Comparison of ENCODE assay signal across 14 cellular contexts in genomic region chr17:76956846-76957540, GRCh38.
DNase-seq lines count a peak whose midpoint lies in the region; ATAC-seq, FAIRE-seq and TF ChIP-seq lines count a peak whose summit lies in the region.
"Had no signal": no experiment of that assay in that cellular context is flagged by ENCODE, and none has a peak within 500 bp of the region (broad histone marks: within the 10 kb centered on the region; RNA-seq: fewer than 3 reads in every experiment).

No MANE protein-coding gene starts in this region.

- no peak overlapping the region for H3K4me3 ChIP-seq in GM23338
- H3K4me3 ChIP-seq in WERI-Rb-1 (ENCODE audit: low read depth, low read length): no peak overlapping the region
- no peak overlapping the region for H3K4me3 ChIP-seq in kidney (ENCODE audit: low read length in 2 of 2)

- no peak overlapping the region for H3K9ac ChIP-seq in kidney (ENCODE audit: low read length in 2 of 2)
- H3K9ac ChIP-seq: KMS-11, SK-N-SH had no signal

- H3K9me3 ChIP-seq in WERI-Rb-1 (ENCODE audit: severe bottlenecking) (no peaks in the 10 kb centered on the region), kidney (ENCODE audit: control insufficient read depth in 1 of 2, low read length in 2 of 2) (no peaks in the 10 kb centered on the region)
- H3K9me3 ChIP-seq: SK-N-SH had no signal

- peaks cover 14% of the 10 kb centered on the region for H3K4me1 ChIP-seq in GM23338 (ENCODE audit: insufficient read depth)
- no peaks in the 10 kb centered on the region for H3K4me1 ChIP-seq in kidney (ENCODE audit: control insufficient read depth in 1 of 2, insufficient read depth in 1 of 2, low read depth in 1 of 2, low read length in 2 of 2)

- H3K36me3 ChIP-seq in GM23338 (ENCODE audit: insufficient read depth) (no peaks in the 10 kb centered on the region), WERI-Rb-1 (no peaks in the 10 kb centered on the region), kidney (ENCODE audit: control insufficient read depth in 1 of 2, insufficient read depth in 2 of 2, low read length in 2 of 2) (no peaks in the 10 kb centered on the region)

- H3F3A ChIP-seq in GM23338 (replicated peaks; ENCODE audit: low read depth): peaks cover 6% of the 10 kb centered on the region; the same call in 1 of the 2 replicates

- intact Hi-C loops in kidney (cut with DNase I): no loop called here

- DNase-seq in GM23338 (ENCODE audit: low spot score): no peak
- no peak for DNase-seq in WERI-Rb-1
- DNase-seq in kidney: peak; percentile 48
- no peak for DNase-seq in DMS53 treated with DMSO at 0.1 percent for 48 hours (lab: John Stamatoyannopoulos, UW; ENCODE audit: unreplicated experiment)
- DNase-seq in T-helper 9 cell: no peak
- DNase-seq: CD4-positive, CD25-positive, alpha-beta regulatory T cell; NCI-H1092; NCI-H146; NCI-H2081; NCI-H524; SK-N-SH had no signal

- peaks cover 23% of the 10 kb centered on the region for H3K4me1 Mint-ChIP-seq in GM23338
- H3K4me1 Mint-ChIP-seq in stimulated activated memory B cell treated with anti-CD40 and anti-IgM and Interleukin-4, amounts not matched to agents 10 μg/mL and 1 μg/mL and 100 μg/mL, for 72 hours: peaks cover 39% of the 10 kb centered on the region
- H3K4me1 Mint-ChIP-seq: CD4-positive, CD25-positive, alpha-beta regulatory T cell had no signal

- H3K27ac Mint-ChIP-seq in GM23338: no peak overlapping the region
- peak overlapping the region; percentile 81 for H3K27ac Mint-ChIP-seq in stimulated activated memory B cell treated with anti-CD40 and anti-IgM and Interleukin-4, amounts not matched to agents 10 μg/mL and 1 μg/mL and 100 μg/mL, for 72 hours
- H3K27ac Mint-ChIP-seq: CD4-positive, CD25-positive, alpha-beta regulatory T cell had no signal

- peak overlapping the region; percentile 60; the same call in 1 of the 2 replicates for H3K4me2 ChIP-seq in GM23338
- H3K4me2 ChIP-seq: KMS-11 had no signal

- peak; percentile 34 for ATAC-seq in GM23338
- no peak for ATAC-seq in stimulated activated memory B cell treated with anti-CD40 and anti-IgM and Interleukin-4, amounts not matched to agents 10 μg/mL and 1 μg/mL and 100 μg/mL, for 72 hours
- no peak for ATAC-seq in GM19395 (IDR thresholded peaks at IDR 0.05; ENCODE audit: unreplicated experiment)

- no peak for TF ChIP-seq CTCF in GM23338 (conservative IDR thresholded peaks at IDR 0.05; ENCODE audit: low read depth in 2 of 2)
- no peak for TF ChIP-seq CTCF in WERI-Rb-1 (IDR thresholded peaks at IDR 0.05; ENCODE audit: low read depth, low read length)
- no peak for TF ChIP-seq CTCF in kidney (IDR thresholded peaks at IDR 0.05; ENCODE audit: borderline replicate concordance, extremely low read depth, insufficient read depth)

- H3K9me3 Mint-ChIP-seq in GM23338: peaks cover 5% of the 10 kb centered on the region; the same call in 1 of the 3 replicates
- no peaks in the 10 kb centered on the region for H3K9me3 Mint-ChIP-seq in stimulated activated memory B cell treated with anti-CD40 and anti-IgM and Interleukin-4, amounts not matched to agents 10 μg/mL and 1 μg/mL and 100 μg/mL, for 72 hours

- no peak overlapping the region for H3K4me3 Mint-ChIP-seq in GM23338
- peak overlapping the region; percentile 86 for H3K4me3 Mint-ChIP-seq in stimulated activated memory B cell treated with anti-CD40 and anti-IgM and Interleukin-4, amounts not matched to agents 10 μg/mL and 1 μg/mL and 100 μg/mL, for 72 hours
- H3K4me3 Mint-ChIP-seq: CD4-positive, CD25-positive, alpha-beta regulatory T cell had no signal

- H2AFZ ChIP-seq in GM23338: no peak overlapping the region

- no peaks in the 10 kb centered on the region for H3K9me2 ChIP-seq in GM23338 (ENCODE audit: insufficient read depth)
- H3K9me2 ChIP-seq: SK-N-SH had no signal

- H3K27me3 Mint-ChIP-seq in GM23338 (ENCODE audit: insufficient read depth, low read depth, poor library complexity): peaks cover 14% of the 10 kb centered on the region
- H3K27me3 Mint-ChIP-seq in stimulated activated memory B cell treated with anti-CD40 and anti-IgM and Interleukin-4, amounts not matched to agents 10 μg/mL and 1 μg/mL and 100 μg/mL, for 72 hours: peaks cover 34% of the 10 kb centered on the region

- H3K27me3 ChIP-seq in GM23338 (ENCODE audit: insufficient read depth): no peaks in the 10 kb centered on the region
- no peaks in the 10 kb centered on the region for H3K27me3 ChIP-seq in WERI-Rb-1 (ENCODE audit: insufficient read depth, low read depth, severe bottlenecking)

- 0 out of 2 replicates have a peak overlapping the region, but pooled peaks have one; percentile 45 for H3K27ac ChIP-seq in GM23338 (ENCODE audit: low read depth)
- H3K27ac ChIP-seq in WERI-Rb-1: peak overlapping the region; percentile 58
- H3K27ac ChIP-seq in kidney (ENCODE audit: low read depth in 2 of 2, low read length in 2 of 2): no peak overlapping the region
- H3K27ac ChIP-seq: KMS-11 had no signal

- H3K79me2 ChIP-seq in GM23338 (replicated peaks; ENCODE audit: insufficient read depth): no peaks in the 10 kb centered on the region

- no peaks in the 10 kb centered on the region for H3K36me3 Mint-ChIP-seq in GM23338 (ENCODE audit: low read depth)
- no peaks in the 10 kb centered on the region for H3K36me3 Mint-ChIP-seq in stimulated activated memory B cell treated with anti-CD40 and anti-IgM and Interleukin-4, amounts not matched to agents 10 μg/mL and 1 μg/mL and 100 μg/mL, for 72 hours
- H3K36me3 Mint-ChIP-seq: CD4-positive, CD25-positive, alpha-beta regulatory T cell had no signal

- FAIRE-seq in kidney (lab: Jason Lieb, UNC): no peak

- H4K20me1 ChIP-seq in GM23338 (replicated peaks; ENCODE audit: insufficient read depth): no peaks in the 10 kb centered on the region; the same call in 1 of the 2 replicates

TF ChIP-seq in GM23338, 12 proteins besides CTCF, POLR2A, EP300 and RAD21 (continues in another document):
- TF ChIP-seq ZNF331 (CRISPR knock-in tag; IDR thresholded peaks at IDR 0.05; ENCODE audit: low read depth) (no peak), REST (IDR thresholded peaks at IDR 0.05; ENCODE audit: unreplicated experiment) (no peak), EZH2phosphoT487 (IDR thresholded peaks at IDR 0.05; ENCODE audit: unreplicated experiment) (no peak), POLR2AphosphoS5 (IDR thresholded peaks at IDR 0.05; ENCODE audit: low read depth) (no peak), CREB1 (CRISPR knock-in tag; IDR thresholded peaks at IDR 0.05; ENCODE audit: low read depth) (no peak)

Comparison
In these comparisons a context has a peak if more than half of its experiments do, and no peak if none do; other contexts are left out.
1. H3K27ac ChIP-seq: peak in GM23338 (single experiment) and WERI-Rb-1 (single experiment); none in kidney (0 of 2).